Comparison of ENCODE assay signal across 8 cellular contexts in genomic region chr1:58546520-58547308, GRCh38. TPM values are rescaled to one million over a fixed set of nuclear protein-coding genes. Genes with fewer than 3 reads are reported as not detected.
DNase-seq lines count a peak whose midpoint lies in the region; ATAC-seq lines count a peak whose summit lies in the region.

TSS of gene OMA1 (minus strand) at chr1:58546726. CDS start at chr1:58539294, 7,432 bp downstream.

- H3K4me1 ChIP-seq in effector memory CD4-positive, alpha-beta T cell (ENCODE audit: control insufficient read depth, insufficient read depth, low read length, poor library complexity, severe bottlenecking), result no peaks in the 10 kb centered on the region

- peaks cover 20% of the 10 kb centered on the region for H3K4me1 Mint-ChIP-seq in memory B cell

- H3K4me3 Mint-ChIP-seq in memory B cell, result peak within 1 kb of the TSS; percentile 98

- peak; percentile 100 for DNase-seq in COLO668 (lab: John Stamatoyannopoulos, UW; ENCODE audit: unreplicated experiment)
- peak; percentile 84 for DNase-seq in HS-5 (ENCODE audit: low read depth)
- DNase-seq in NK-92 treated with Interleukin-12 subunit alpha and Interleukin-12 subunit beta, amount 100 ng/mL, for 24 hours (lab: John Stamatoyannopoulos, UW), result peak; percentile 96
- peak; percentile 95 for DNase-seq in effector memory CD4-positive, alpha-beta T cell
- DNase-seq in memory B cell (ENCODE audit: low spot score in 2 of 2), result peak; percentile 95 to 97
- DNase-seq in stimulated activated CD8-positive, alpha-beta memory T cell treated with anti-CD3 and anti-CD28 coated beads, Interleukin-12 subunit alpha, Interleukin-12 subunit beta, amount 100 ng/mL, for 4 hours (ENCODE audit: low read depth), result peak; percentile 98

- peak within 1 kb of the TSS; percentile 100 for H3K27ac Mint-ChIP-seq in memory B cell

- no peaks in the 10 kb centered on the region for H3K27me3 ChIP-seq in effector memory CD4-positive, alpha-beta T cell (replicated peaks; ENCODE audit: control insufficient read depth, insufficient read depth, low read length, poor library complexity, severe bottlenecking)

- POLR2A ChIA-PET in activated CD8-positive, alpha-beta memory T cell treated with anti-CD3 and anti-CD28 coated beads for 36 hours (lab: Charles Lee), result interaction anchor here (0.5 to 0.9 kb wide), 3 partner anchors 30 to 237 kb away, joined by 3 to 5 read pairs (median 4); partner anchors contain the start of gene JUN

- peak within 1 kb of the TSS; percentile 97 for H3K27ac ChIP-seq in effector memory CD4-positive, alpha-beta T cell (ENCODE audit: insufficient read depth, low read length, poor library complexity, severe bottlenecking)

- no peaks in the 10 kb centered on the region for H3K9me3 ChIP-seq in effector memory CD4-positive, alpha-beta T cell (ENCODE audit: control insufficient read depth, low read length)

- ATAC-seq in GM19467 (IDR thresholded peaks at IDR 0.05; ENCODE audit: unreplicated experiment) (peak; percentile 97), memory B cell (ENCODE audit: low read depth) (peak; percentile 90)

- no peaks in the 10 kb centered on the region for H3K9me3 Mint-ChIP-seq in memory B cell

- H3K27me3 Mint-ChIP-seq in memory B cell, result peaks cover 1% of the 10 kb centered on the region

- H3K36me3 Mint-ChIP-seq in memory B cell, result peaks cover 1% of the 10 kb centered on the region

- peak within 1 kb of the TSS; percentile 74 for H3K4me3 ChIP-seq in effector memory CD4-positive, alpha-beta T cell (ENCODE audit: insufficient read depth, low read depth, low read length, poor library complexity, severe bottlenecking)

- H3K36me3 ChIP-seq in effector memory CD4-positive, alpha-beta T cell (ENCODE audit: control insufficient read depth, insufficient read depth, low read length), result no peaks in the 10 kb centered on the region

- CTCF ChIA-PET in activated CD8-positive, alpha-beta memory T cell treated with anti-CD3 and anti-CD28 coated beads for 36 hours (lab: Charles Lee), result interaction anchor here (0.6 to 4.2 kb wide), 9 partner anchors 10 to 105 kb away, joined by 3 to 31 read pairs (median 4); no protein-coding TSS in a partner anchor

RNA-seq across cellular contexts. Expression of gene OMA1, which starts in this region (rescaled TPM):
- total RNA-seq in activated CD8-positive, alpha-beta memory T cell treated with anti-CD3 and anti-CD28 coated beads for 36 hours, result 10 to 100 TPM; 11.5 to 14.2 TPM

Comparison
In these comparisons a context has a peak if more than half of its experiments do, and no peak if none do; other contexts are left out.
1. Peak in every context shown above with its lines: DNase-seq, ATAC-seq, H3K4me3 ChIP-seq and H3K27ac ChIP-seq.